Comparison of ENCODE assay signal across 16 cellular contexts in the genomic region with DNA sequence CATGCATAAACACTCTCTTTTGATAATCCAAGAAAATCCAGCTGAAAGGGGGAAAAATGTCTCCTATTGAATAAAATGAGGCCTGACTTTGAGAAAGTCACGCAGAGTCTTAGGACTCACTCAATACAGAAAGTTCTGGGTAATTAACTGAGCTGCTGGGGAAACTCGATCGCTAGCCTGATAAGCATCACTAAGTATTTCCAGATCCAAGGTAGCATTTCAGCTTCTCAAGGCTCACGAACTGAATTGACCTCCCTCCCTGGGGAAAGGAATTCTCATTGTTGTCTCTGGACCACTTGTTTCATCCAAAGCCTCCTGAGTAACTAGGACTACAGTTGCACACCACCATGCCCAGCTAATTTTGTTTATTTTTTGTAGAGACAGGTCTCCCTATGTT.
"Had no signal": no experiment of that assay in that cellular context is flagged by ENCODE, and none has a peak within 500 bp of the region (broad histone marks: within the 10 kb centered on the region; RNA-seq: fewer than 3 reads in every experiment).

No MANE protein-coding gene starts in this region.

- H3K9me3 Mint-ChIP-seq: activated CD4-positive, alpha-beta memory T cell treated with anti-CD3 and anti-CD28 coated beads, Interleukin-2, amount 10 ng/mL, durations not matched to agents 7 days and 5 days; activated naive CD4-positive, alpha-beta T cell treated with anti-CD3 and anti-CD28 coated beads for 36 hours; activated T-helper 17 cell treated with anti-CD3 and anti-CD28 coated beads, Interleukin-2, amount 50 U/mL, for 72 hours; T-cell had no signal

- H3K36me3 Mint-ChIP-seq: T-cell had no signal

- H3K4me3 Mint-ChIP-seq: activated CD4-positive, alpha-beta memory T cell treated with anti-CD3 and anti-CD28 coated beads, Interleukin-2, amount 10 ng/mL, durations not matched to agents 7 days and 5 days; activated naive CD4-positive, alpha-beta T cell treated with anti-CD3 and anti-CD28 coated beads for 36 hours; activated T-helper 17 cell treated with anti-CD3 and anti-CD28 coated beads, Interleukin-2, amount 50 U/mL, for 72 hours; T-cell had no signal

- H3K27ac Mint-ChIP-seq: activated CD4-positive, alpha-beta memory T cell treated with anti-CD3 and anti-CD28 coated beads, Interleukin-2, amount 10 ng/mL, durations not matched to agents 7 days and 5 days; activated naive CD4-positive, alpha-beta T cell treated with anti-CD3 and anti-CD28 coated beads for 36 hours; activated T-helper 17 cell treated with anti-CD3 and anti-CD28 coated beads, Interleukin-2, amount 50 U/mL, for 72 hours; T-cell had no signal

- H3K4me1 ChIP-seq: colonic mucosa, heart right ventricle, prostate gland, right lobe of liver, spleen had no signal

- H3K4me1 Mint-ChIP-seq: T-cell had no signal

- DNase-seq: activated CD4-positive, alpha-beta memory T cell treated with anti-CD3 and anti-CD28 coated beads, Interleukin-2, amount 10 ng/mL, durations not matched to agents 7 days and 5 days; activated CD8-positive, alpha-beta memory T cell treated with anti-CD3 and anti-CD28 coated beads, Interleukin-2, amount 50 U/mL, for 4 hours; activated naive CD4-positive, alpha-beta T cell treated with anti-CD3 and anti-CD28 coated beads for 36 hours; caudate nucleus; colonic mucosa; heart right ventricle; right lobe of liver; spleen; stimulated activated CD4-positive, alpha-beta T cell treated with anti-CD3 and anti-CD28 coated beads, Interleukin-2, amount 100 ng/mL, for 24 hours; stimulated activated naive CD4-positive, alpha-beta T cell; substantia nigra; T-cell; trophoblast cell had no signal

- H3K4me3 ChIP-seq: colonic mucosa, heart right ventricle, prostate gland, right lobe of liver, spleen had no signal

- H3K27ac ChIP-seq: colonic mucosa, heart right ventricle, prostate gland, right lobe of liver, spleen, VCaP had no signal

- H3K27me3 ChIP-seq: colonic mucosa, right lobe of liver had no signal

- ATAC-seq: activated T-helper 17 cell treated with anti-CD3 and anti-CD28 coated beads, Interleukin-2, amount 50 U/mL, for 72 hours; heart right ventricle; right lobe of liver; T-cell had no signal

- H3K36me3 ChIP-seq: colonic mucosa, heart right ventricle, prostate gland, right lobe of liver, spleen had no signal

- H3K9me3 ChIP-seq: colonic mucosa, heart right ventricle, prostate gland, right lobe of liver, spleen had no signal
